8 cellular contexts compared by ENCODE assay signal in genomic region chr1:156746381-156746715, GRCh38. TPM values are rescaled to one million over a fixed set of nuclear protein-coding genes. Genes with fewer than 3 reads are reported as not detected.
DNase-seq lines count a peak whose midpoint lies in the region; ATAC-seq and TF ChIP-seq lines count a peak whose summit lies in the region.

No MANE protein-coding gene starts in this region.

- peak overlapping the region; percentile 100 for H3K4me2 ChIP-seq in PC-3 (ENCODE audit: low read length)

- H3K36me3 ChIP-seq in BJ (ENCODE audit: control insufficient read depth, insufficient read depth, low read length) (peaks cover 22% of the 10 kb centered on the region), PC-3 (ENCODE audit: low read depth, low read length) (peaks cover 45% of the 10 kb centered on the region)
- peaks cover 31% of the 10 kb centered on the region for H3K36me3 ChIP-seq in effector memory CD4-positive, alpha-beta T cell (ENCODE audit: control insufficient read depth, insufficient read depth, low read length)

- H3K36me3 Mint-ChIP-seq in neural crest cell (ENCODE audit: low read depth) = peaks cover 8% of the 10 kb centered on the region

- TF ChIP-seq CTCF in BJ (IDR thresholded peaks at IDR 0.05; ENCODE audit: insufficient read depth, low read depth, low read length) (no peak), PC-3 (conservative IDR thresholded peaks at IDR 0.05; ENCODE audit: low read depth, low read length) (no peak), neural crest cell (conservative IDR thresholded peaks at IDR 0.05) (no peak)

- H4K20me1 ChIP-seq in PC-3 (ENCODE audit: low read length) = 0 out of 2 replicates have a peak, but pooled peaks cover 5% of the 10 kb centered on the region

- H3F3A ChIP-seq in PC-3 (ENCODE audit: low read length, unreplicated experiment) = peaks cover 23% of the 10 kb centered on the region

- H3K27ac Mint-ChIP-seq in neural crest cell (ENCODE audit: unreplicated experiment) = peak overlapping the region; percentile 100

- peaks cover 72% of the 10 kb centered on the region for H3K79me2 ChIP-seq in PC-3 (ENCODE audit: low read length)

- peaks cover 60% of the 10 kb centered on the region for H3K4me1 Mint-ChIP-seq in neural crest cell

- peak overlapping the region; percentile 99 for H3K27ac ChIP-seq in PC-3 (ENCODE audit: low read length)
- peak overlapping the region; percentile 80 for H3K27ac ChIP-seq in effector memory CD4-positive, alpha-beta T cell (ENCODE audit: insufficient read depth, low read length, poor library complexity, severe bottlenecking)

- POLR2A ChIA-PET in BJ (lab: Charles Lee) (no interaction called here), PC-3 (lab: Charles Lee; ENCODE audit: unreplicated experiment) (no interaction called here)

- no peaks in the 10 kb centered on the region for H3K9me3 ChIP-seq in PC-3 (ENCODE audit: low read length)
- no peaks in the 10 kb centered on the region for H3K9me3 ChIP-seq in effector memory CD4-positive, alpha-beta T cell (ENCODE audit: control insufficient read depth, low read length)

- BruUV-seq in PC-3 (replicated peaks; lab: Mats Ljungman, UMichigan) = no TSS peak

- no peaks in the 10 kb centered on the region for H3K9me3 Mint-ChIP-seq in neural crest cell

- ATAC-seq in PC-3 (no peak), GM19395 (IDR thresholded peaks at IDR 0.05; ENCODE audit: unreplicated experiment) (no peak), HG03108 (IDR thresholded peaks at IDR 0.05; ENCODE audit: unreplicated experiment) (no peak)

- CTCF ChIA-PET in BJ (lab: Yijun Ruan, JAX) (interaction anchor here (1.3 kb wide), 1 partner anchor 174 kb away, joined by 3 read pairs; the partner anchor contains the start of gene LRRC71), PC-3 (lab: Charles Lee) (interaction anchor here (0.5 kb wide), 1 partner anchor 122 kb away, joined by 3 read pairs; no protein-coding TSS in a partner anchor)

- no peak for DNase-seq in BJ (ENCODE audit: low read depth)
- DNase-seq in PC-3 = no peak
- DNase-seq in effector memory CD4-positive, alpha-beta T cell = no peak
- DNase-seq in neural crest cell (ENCODE audit: low read depth, low spot score) = no peak
- no peak for DNase-seq in RPMI8226
- DNase-seq in NCI-H748 (lab: John Stamatoyannopoulos, UW; ENCODE audit: unreplicated experiment) = no peak

- intact Hi-C loops in PC-3 (cut with micrococcal nuclease) = no loop called here

- H3K4me3 ChIP-seq in BJ (ENCODE audit: low read depth, low read length) (peak overlapping the region; percentile 54), PC-3 (ENCODE audit: low read length) (peak overlapping the region; percentile 69)
- H3K4me3 ChIP-seq in effector memory CD4-positive, alpha-beta T cell (ENCODE audit: insufficient read depth, low read depth, low read length, poor library complexity, severe bottlenecking) = no peak overlapping the region

- H3K4me3 Mint-ChIP-seq in neural crest cell = peak overlapping the region; percentile 95

- H3K27me3 ChIP-seq in BJ (ENCODE audit: control insufficient read depth, insufficient read depth, low read length) (no peaks in the 10 kb centered on the region), PC-3 (ENCODE audit: low read length) (no peaks in the 10 kb centered on the region)
- H3K27me3 ChIP-seq in effector memory CD4-positive, alpha-beta T cell (replicated peaks; ENCODE audit: control insufficient read depth, insufficient read depth, low read length, poor library complexity, severe bottlenecking) = no peaks in the 10 kb centered on the region

- H3K9ac ChIP-seq in PC-3 (ENCODE audit: low read length) = peak overlapping the region; percentile 99

- peaks cover 55% of the 10 kb centered on the region for H3K4me1 ChIP-seq in PC-3 (ENCODE audit: insufficient read depth, low read length)
- peaks cover 49% of the 10 kb centered on the region for H3K4me1 ChIP-seq in effector memory CD4-positive, alpha-beta T cell (ENCODE audit: control insufficient read depth, insufficient read depth, low read length, poor library complexity, severe bottlenecking)

- H3K27me3 Mint-ChIP-seq in neural crest cell (ENCODE audit: low read depth) = no peaks in the 10 kb centered on the region

- H3K9me2 ChIP-seq in PC-3 (replicated peaks; ENCODE audit: low read length) = no peaks in the 10 kb centered on the region

- H2AFZ ChIP-seq in PC-3 (ENCODE audit: low read length) = no peak overlapping the region

RNA-seq across cellular contexts. Expression of gene HDGF, which starts 5.1 kb away (rescaled TPM):
- 179 and 180 TPM in 2 replicates for polyA plus RNA-seq in BJ (2011; rRNA removed)
- polyA minus RNA-seq in BJ (2011; rRNA and poly(A)+ RNA removed) = 74.3 and 87.1 TPM in 2 replicates
- total RNA-seq in PC-3 (2014; rRNA removed) (586 and 1,030 TPM in 2 replicates), neural crest cell (294 and 304 TPM in 2 replicates)

RNA-seq across cellular contexts. Expression of gene MRPL24, which starts 5.5 kb away (rescaled TPM):
- 104 and 120 TPM in 2 replicates for polyA plus RNA-seq in BJ (2011; rRNA removed)
- polyA minus RNA-seq in BJ (2011; rRNA and poly(A)+ RNA removed) = 20.5 and 27.5 TPM in 2 replicates
- 232 and 275 TPM in 2 replicates for total RNA-seq in PC-3 (2014; rRNA removed)
- 37.3 and 49.3 TPM in 2 replicates for total RNA-seq in neural crest cell

RNA-seq across cellular contexts. Expression of gene ISG20L2, which starts 17.8 kb away (rescaled TPM):
- polyA plus RNA-seq in BJ (2011; rRNA removed) = 30.6 and 36.6 TPM in 2 replicates
- polyA minus RNA-seq in BJ (2011; rRNA and poly(A)+ RNA removed) = 13.3 and 22.1 TPM in 2 replicates
- total RNA-seq in PC-3 (2014; rRNA removed) (39.2 and 51.7 TPM in 2 replicates), neural crest cell (47.0 and 52.7 TPM in 2 replicates)

RNA-seq across cellular contexts. Expression of gene METTL25B, which starts 18.1 kb away (rescaled TPM):
- polyA plus RNA-seq in BJ (2011; rRNA removed) = 9.5 and 14.6 TPM in 2 replicates
- 8.6 and 11.3 TPM in 2 replicates for polyA minus RNA-seq in BJ (2011; rRNA and poly(A)+ RNA removed)
- total RNA-seq in PC-3 (2014; rRNA removed) = 10.4 and 14.6 TPM in 2 replicates
- total RNA-seq in neural crest cell = 30.4 and 33.0 TPM in 2 replicates

RNA-seq across cellular contexts. Expression of gene PRCC, which starts 21.0 kb away (rescaled TPM):
- polyA plus RNA-seq in BJ (2011; rRNA removed) = 60.3 and 93.6 TPM in 2 replicates
- 62.6 and 103 TPM in 2 replicates for polyA minus RNA-seq in BJ (2011; rRNA and poly(A)+ RNA removed)
- total RNA-seq in PC-3 (2014; rRNA removed) (103 TPM in 2 replicates), neural crest cell (99.8 and 102 TPM in 2 replicates)
